In genomic region chr15:67542192-67542461, GRCh38 we compare ENCODE assay signal across 8 cellular contexts. TPM values are rescaled to one million over a fixed set of nuclear protein-coding genes. Genes with fewer than 3 reads are reported as not detected.
A peak's percentile ranks its signal among the peaks of the same experiment; 100 is the strongest.
DNase-seq lines count a peak whose midpoint lies in the region; FAIRE-seq and TF ChIP-seq lines count a peak whose summit lies in the region.

No MANE protein-coding gene starts in this region.

- peak overlapping the region; percentile 93 for H2AFZ ChIP-seq in astrocyte (ENCODE audit: low read depth, low read length)

- TF ChIP-seq CTCF in astrocyte (IDR thresholded peaks at IDR 0.05; ENCODE audit: insufficient read depth, low read depth, low read length) (no peak), liver (IDR thresholded peaks at IDR 0.05; ENCODE audit: low read depth, low read length, missing input control) (no peak), thyroid gland (IDR thresholded peaks at IDR 0.05) (no peak)

- H3K9me3 ChIP-seq in CD4-positive, alpha-beta memory T cell (ENCODE audit: control insufficient read depth in 1 of 2, low read length in 2 of 2), result no peaks in the 10 kb centered on the region
- H3K9me3 ChIP-seq in HUES48 (ENCODE audit: control insufficient read depth, insufficient read depth, low read length) (no peaks in the 10 kb centered on the region), astrocyte (ENCODE audit: insufficient read depth, low read depth, low read length) (no peaks in the 10 kb centered on the region), liver (ENCODE audit: control insufficient read depth in 4 of 4, low read length in 3 of 4) (no peaks in the 10 kb centered on the region), thyroid gland (no peaks in the 10 kb centered on the region)

- peaks cover 7% of the 10 kb centered on the region for H3K79me2 ChIP-seq in astrocyte (ENCODE audit: insufficient read depth, low read length)

- H3K27ac Mint-ChIP-seq in CD4-positive, alpha-beta memory T cell, result peak overlapping the region; percentile 89 to 100 (median 99)
- H3K27ac Mint-ChIP-seq in astrocyte (ENCODE audit: unreplicated experiment), result peak overlapping the region; percentile 38

- no peak for TF ChIP-seq RAD21 in liver (IDR thresholded peaks at IDR 0.05)

- no peak for FAIRE-seq in astrocyte (lab: Jason Lieb, UNC)

- no peak for DNase-seq in CD4-positive, alpha-beta memory T cell
- DNase-seq in astrocyte (ENCODE audit: low read depth) (no peak), thyroid gland (no peak), amniotic stem cell (lab: John Stamatoyannopoulos, UW) (no peak), GOT3 (lab: John Stamatoyannopoulos, UW) (no peak)
- no peak for DNase-seq in activated CD8-positive, alpha-beta memory T cell treated with anti-CD3 and anti-CD28 coated beads, Interleukin-2, amount 50 U/mL, for 4 hours

- H3K4me3 Mint-ChIP-seq in CD4-positive, alpha-beta memory T cell, result peak overlapping the region; percentile 94 to 98 (median 96)
- peak overlapping the region; percentile 97 for H3K4me3 Mint-ChIP-seq in astrocyte (ENCODE audit: unreplicated experiment)

- no peaks in the 10 kb centered on the region for H3K27me3 ChIP-seq in CD4-positive, alpha-beta memory T cell (ENCODE audit: insufficient read depth, low read length)
- no peaks in the 10 kb centered on the region for H3K27me3 ChIP-seq in HUES48 (ENCODE audit: control insufficient read depth, insufficient read depth, low read length)
- H3K27me3 ChIP-seq in astrocyte (ENCODE audit: insufficient read depth, low read length), result no peaks in the 10 kb centered on the region
- H3K27me3 ChIP-seq in liver (ENCODE audit: control insufficient read depth in 4 of 4, insufficient read depth in 4 of 4, low read length in 3 of 4), result no peaks in the 10 kb centered on the region
- no peaks in the 10 kb centered on the region for H3K27me3 ChIP-seq in thyroid gland

- H3K4me1 Mint-ChIP-seq in CD4-positive, alpha-beta memory T cell, result peaks cover 38 to 65% (median 51%) of the 10 kb centered on the region in 4 donors
- peaks cover 4% of the 10 kb centered on the region for H3K4me1 Mint-ChIP-seq in astrocyte (ENCODE audit: low read depth, unreplicated experiment)

- TF ChIP-seq POLR2A in thyroid gland (IDR thresholded peaks at IDR 0.05), result no peak

- no peaks in the 10 kb centered on the region for H3K36me3 ChIP-seq in CD4-positive, alpha-beta memory T cell (ENCODE audit: insufficient read depth, low read length)
- H3K36me3 ChIP-seq in HUES48 (ENCODE audit: control insufficient read depth, insufficient read depth, low read length) (0 out of 2 replicates have a peak, but pooled peaks cover 11% of the 10 kb centered on the region), astrocyte (ENCODE audit: insufficient read depth, low read length) (no peaks in the 10 kb centered on the region), liver (ENCODE audit: control insufficient read depth in 4 of 4, insufficient read depth in 3 of 4, low read depth in 1 of 4, low read length in 3 of 4) (peaks cover 0 to 5% (median 0%) of the 10 kb centered on the region in 4 donors), thyroid gland (no peaks in the 10 kb centered on the region)

- H3K4me2 ChIP-seq in astrocyte (ENCODE audit: low read length), result peak overlapping the region; percentile 91

- peak overlapping the region; percentile 57 to 81 for H3K4me3 ChIP-seq in CD4-positive, alpha-beta memory T cell (ENCODE audit: low read length in 2 of 2)
- H3K4me3 ChIP-seq in HUES48 (ENCODE audit: low read depth, low read length) (peak overlapping the region; percentile 89), astrocyte (ENCODE audit: insufficient read depth, low read depth, low read length) (peak overlapping the region; percentile 95), liver (ENCODE audit: low read depth in 1 of 3, low read length in 3 of 3) (peak overlapping the region; percentile 73 to 99 (median 98)), thyroid gland (replicated peaks in 1 of 3) (peak overlapping the region; percentile 60 to 99 (median 70))

- H3K36me3 Mint-ChIP-seq in CD4-positive, alpha-beta memory T cell, result peaks cover 7 to 21% of the 10 kb centered on the region in 2 donors
- peaks cover 3% of the 10 kb centered on the region for H3K36me3 Mint-ChIP-seq in astrocyte (ENCODE audit: low read depth, unreplicated experiment)

- CTCF ChIA-PET in CD4-positive, alpha-beta memory T cell (lab: Charles Lee; ENCODE audit: partially characterized antibody), result interaction anchor here (0.9 kb wide), 1 partner anchor 18 kb away, joined by 3 read pairs; no protein-coding TSS in a partner anchor

- WGBS in liver, result under 1% methylated on average over 11 of the region's 11 CpGs
- 0% methylated on average over 11 of the region's 11 CpGs for whole genome bisulfite sequencing in thyroid gland, 2 donors

- H3K27ac ChIP-seq in CD4-positive, alpha-beta memory T cell (ENCODE audit: low read depth, low read length), result peak overlapping the region; percentile 77
- peak overlapping the region; percentile 44 for H3K27ac ChIP-seq in HUES48 (ENCODE audit: low read depth, low read length)
- peak overlapping the region; percentile 77 for H3K27ac ChIP-seq in astrocyte (ENCODE audit: low read depth, low read length)
- H3K27ac ChIP-seq in liver (ENCODE audit: low read depth in 1 of 2, low read length in 2 of 2), result peak overlapping the region; percentile 79 to 87
- peak overlapping the region; percentile 77 to 86 (median 85) for H3K27ac ChIP-seq in thyroid gland

- peak overlapping the region; percentile 55 for H3K9ac ChIP-seq in HUES48 (ENCODE audit: low read depth, low read length)
- H3K9ac ChIP-seq in astrocyte (ENCODE audit: low read length), result peak overlapping the region; percentile 89
- peak overlapping the region; percentile 71 to 74 for H3K9ac ChIP-seq in liver (ENCODE audit: low read depth in 1 of 2, low read length in 2 of 2)

- H3K4me1 ChIP-seq in CD4-positive, alpha-beta memory T cell (ENCODE audit: insufficient read depth, low read length), result peaks cover 49% of the 10 kb centered on the region
- 0 out of 2 replicates have a peak, but pooled peaks cover 4% of the 10 kb centered on the region for H3K4me1 ChIP-seq in HUES48 (ENCODE audit: control insufficient read depth, insufficient read depth, low read length)
- peaks cover 7% of the 10 kb centered on the region for H3K4me1 ChIP-seq in astrocyte (ENCODE audit: insufficient read depth, low read length)
- peaks cover 0 to 12% (median 9%) of the 10 kb centered on the region in 4 donors for H3K4me1 ChIP-seq in liver (ENCODE audit: control insufficient read depth in 4 of 4, insufficient read depth in 4 of 4, low read length in 3 of 4)
- peaks cover 12 to 16% of the 10 kb centered on the region in 2 donors for H3K4me1 ChIP-seq in thyroid gland

- POLR2A ChIA-PET in CD4-positive, alpha-beta memory T cell (lab: Charles Lee; ENCODE audit: partially characterized antibody), result interaction anchor here (0.7 to 3.7 kb wide), 22 partner anchors 9 to 761 kb away, joined by 3 to 94 read pairs (median 4); partner anchors contain the start of genes AAGAB, C15orf61, FEM1B and IQCH

- no peaks in the 10 kb centered on the region for H3K9me3 Mint-ChIP-seq in CD4-positive, alpha-beta memory T cell
- no peaks in the 10 kb centered on the region for H3K9me3 Mint-ChIP-seq in astrocyte (ENCODE audit: unreplicated experiment)

- H4K20me1 ChIP-seq in astrocyte (ENCODE audit: insufficient read depth, low read length), result no peaks in the 10 kb centered on the region

- H3K27me3 Mint-ChIP-seq in CD4-positive, alpha-beta memory T cell, result no peaks in the 10 kb centered on the region
- no peaks in the 10 kb centered on the region for H3K27me3 Mint-ChIP-seq in astrocyte (ENCODE audit: low read depth, unreplicated experiment)

- intact Hi-C loops in CD4-positive, alpha-beta memory T cell (cut with micrococcal nuclease), result loop anchor here (5.0 kb wide), 2 partner anchors 735 to 1035 kb away; partner anchors contain the start of genes FEM1B and ZWILCH
- intact Hi-C loops in thyroid gland (cut with DNase I), result no loop called here

TF ChIP-seq in liver, 16 proteins besides CTCF, POLR2A, EP300 and RAD21:
- no peak for TF ChIP-seq JUND (IDR thresholded peaks at IDR 0.05)
- no peak for TF ChIP-seq SP1 (IDR thresholded peaks at IDR 0.05)
- TF ChIP-seq ATF3 (IDR thresholded peaks at IDR 0.05), result no peak
- no peak for TF ChIP-seq RXRA (IDR thresholded peaks at IDR 0.05)
- TF ChIP-seq HNF4A (conservative IDR thresholded peaks at IDR 0.05), result no peak
- TF ChIP-seq MAX (IDR thresholded peaks at IDR 0.05), result no peak
- TF ChIP-seq GABPA (IDR thresholded peaks at IDR 0.05 in 1 of 2, conservative IDR thresholded peaks at IDR 0.05 in 1 of 2), result no peak
- TF ChIP-seq TAF1 (conservative IDR thresholded peaks at IDR 0.05), result no peak

RNA-seq across cellular contexts. Expression of gene MAP2K5, which starts 0.4 kb away (rescaled TPM):
- total RNA-seq in CD4-positive, alpha-beta memory T cell, result 10 to 100 TPM; 27.8 to 31.4 TPM
- 10 to 100 TPM; 15.2 to 22.0 TPM for polyA plus RNA-seq in CD4-positive, alpha-beta memory T cell
- 11.6 and 14.3 TPM in 2 replicates for total RNA-seq in astrocyte
- total RNA-seq in liver, result 1 to 10 TPM; 3.8 to 5.8 TPM
- polyA plus RNA-seq in liver, result 1 to 10 TPM; 5.5 to 6.4 TPM
- 10 to 100 TPM; 10.2 to 32.1 (median 15.9) TPM for total RNA-seq in thyroid gland

RNA-seq across cellular contexts. Expression of gene C15orf61, which starts 21.2 kb away (rescaled TPM):
- 10 to 100 TPM in 1 of 2 experiments, 1 to 10 TPM in 1; 9.5 to 13.4 TPM for total RNA-seq in CD4-positive, alpha-beta memory T cell
- polyA plus RNA-seq in CD4-positive, alpha-beta memory T cell, result 10 to 100 TPM; 11.2 to 13.0 TPM
- total RNA-seq in astrocyte (4.3 and 4.7 TPM in 2 replicates), liver (1 to 10 TPM; 2.4 to 2.5 TPM), thyroid gland (10 to 100 TPM in 1 of 4 donors, 1 to 10 TPM in 3; 2.8 to 14.9 (median 7.9) TPM)
- polyA plus RNA-seq in liver, result 1 to 10 TPM; 1.4 to 5.6 TPM
